Comparison of ENCODE assay signal across 8 cellular contexts in the genomic region with DNA sequence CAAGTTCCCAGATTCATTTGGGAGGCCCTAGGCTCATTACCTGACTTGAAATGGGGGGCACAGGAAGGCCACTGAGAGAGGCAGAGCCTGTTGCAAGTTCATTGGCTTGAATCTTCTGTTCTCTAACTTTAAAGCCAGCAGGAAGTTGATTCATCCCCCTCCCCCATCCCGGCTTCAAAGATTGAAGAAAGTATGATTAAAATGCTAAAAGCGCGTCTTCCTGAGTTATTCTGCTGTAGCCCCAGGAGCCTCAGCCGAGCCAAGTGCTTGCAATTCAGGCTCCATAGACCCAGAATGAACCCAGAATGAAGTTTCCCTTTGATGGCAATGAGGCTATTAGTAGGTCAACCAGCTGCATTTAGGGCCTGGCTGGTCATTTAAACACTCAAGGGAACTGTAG. TPM values are rescaled to one million over a fixed set of nuclear protein-coding genes. Genes with fewer than 3 reads are reported as not detected.
DNase-seq lines count a peak whose midpoint lies in the region; ATAC-seq and TF ChIP-seq lines count a peak whose summit lies in the region.

No MANE protein-coding gene starts in this region.

- H3K27ac Mint-ChIP-seq in T-helper 17 cell (peak overlapping the region; percentile 71), osteocyte (ENCODE audit: unreplicated experiment) (peak overlapping the region; percentile 74)

- DNase-seq in EH (ENCODE audit: low read depth) (peak; percentile 87), T-helper 17 cell (peak in 1 of 3 donors; percentile 8), dermis blood vessel endothelial cell (peak; percentile 72), osteocyte (ENCODE audit: extremely low spot score, unreplicated experiment) (no peak), NCI-H510A treated with DMSO at 0.1 percent for 48 hours (lab: John Stamatoyannopoulos, UW) (no peak), ecto neural progenitor cell (ENCODE audit: low spot score) (no peak), NCI-H2081 treated with DMSO at 0.1 percent for 48 hours (lab: John Stamatoyannopoulos, UW) (no peak)

- no peaks in the 10 kb centered on the region for H3K9me3 ChIP-seq in T-helper 17 cell (ENCODE audit: control insufficient read depth, low read length, poor library complexity, severe bottlenecking)

- H3K4me1 Mint-ChIP-seq in T-helper 17 cell = peaks cover 13% of the 10 kb centered on the region
- peaks cover 63% of the 10 kb centered on the region for H3K4me1 Mint-ChIP-seq in osteocyte (ENCODE audit: unreplicated experiment)

- H3K36me3 Mint-ChIP-seq in T-helper 17 cell (ENCODE audit: low read depth) = peaks cover 2% of the 10 kb centered on the region
- peaks cover 2% of the 10 kb centered on the region for H3K36me3 Mint-ChIP-seq in osteocyte (ENCODE audit: unreplicated experiment)

- H3K4me3 Mint-ChIP-seq in T-helper 17 cell (peak overlapping the region; percentile 73), osteocyte (ENCODE audit: unreplicated experiment) (peak overlapping the region; percentile 45)

- H3K9me3 Mint-ChIP-seq in osteocyte (ENCODE audit: unreplicated experiment) = peaks cover 4% of the 10 kb centered on the region

- TF ChIP-seq CTCF in osteocyte (IDR thresholded peaks at IDR 0.05) = no peak

- ATAC-seq in T-helper 17 cell (peak; percentile 46), HG02678 (IDR thresholded peaks at IDR 0.05; ENCODE audit: unreplicated experiment) (no peak)

- H3K27me3 Mint-ChIP-seq in T-helper 17 cell = no peaks in the 10 kb centered on the region
- no peaks in the 10 kb centered on the region for H3K27me3 Mint-ChIP-seq in osteocyte (ENCODE audit: unreplicated experiment)

RNA-seq across cellular contexts. Expression of gene CHST7, which starts 14.7 kb away (rescaled TPM):
- 1 to 10 TPM; 6.3 to 6.6 TPM for total RNA-seq in T-helper 17 cell
- 68.4 and 82.2 TPM in 2 replicates for total RNA-seq in dermis blood vessel endothelial cell
- total RNA-seq in osteocyte = 14.8 and 16.7 TPM in 2 replicates

RNA-seq across cellular contexts. Expression of gene ZNF674, which starts 43.0 kb away (rescaled TPM):
- total RNA-seq in T-helper 17 cell = 1 to 10 TPM; 1.6 to 3.9 TPM
- total RNA-seq in dermis blood vessel endothelial cell = 4.1 and 6.6 TPM in 2 replicates
- total RNA-seq in osteocyte = 6.1 and 8.8 TPM in 2 replicates

Comparison
In these comparisons a context has a peak if more than half of its experiments do, and no peak if none do; other contexts are left out.
1. DNase-seq: peak in EH (single experiment) and dermis blood vessel endothelial cell (single experiment); none in osteocyte (single experiment), NCI-H510A treated with DMSO at 0.1 percent for 48 hours (single experiment), ecto neural progenitor cell (single experiment) and NCI-H2081 treated with DMSO at 0.1 percent for 48 hours (single experiment).